Comparison of ENCODE assay signal across 23 cellular contexts in genomic region chr7:34059551-34059840, GRCh38.
DNase-seq lines count a peak whose midpoint lies in the region; ATAC-seq and TF ChIP-seq lines count a peak whose summit lies in the region.
"Had no signal": no experiment of that assay in that cellular context is flagged by ENCODE, and none has a peak within 500 bp of the region (broad histone marks: within the 10 kb centered on the region; RNA-seq: fewer than 3 reads in every experiment).

No MANE protein-coding gene starts in this region.

- ATAC-seq in stimulated activated naive B cell treated with anti-CD40 and anti-IgM and Interleukin-4, amounts not matched to agents 10 μg/mL and 1 μg/mL and 100 μg/mL, for 72 hours (replicated peaks), result no peak
- no peak for ATAC-seq in GM19463 (IDR thresholded peaks at IDR 0.05; ENCODE audit: unreplicated experiment)
- ATAC-seq: activated CD8-positive, alpha-beta T cell treated with anti-CD3 and anti-CD28 coated beads for 36 hours; HepG2; T-cell had no signal

- H3K4me2 ChIP-seq in GM23248 (ENCODE audit: unreplicated experiment) (peak overlapping the region; percentile 3), mesenchymal stem cell (ENCODE audit: low read length, poor library complexity, severe bottlenecking) (no peak overlapping the region)

- H3K9ac ChIP-seq in GM23248 (no peak overlapping the region), mesenchymal stem cell (ENCODE audit: low read length) (peak overlapping the region; percentile 85)

- no peaks in the 10 kb centered on the region for H3K9me3 Mint-ChIP-seq in T-helper 2 cell treated with Interferon-gamma antibody and Interleukin-4, amounts not matched to agents 5 μg/mL and 100 μg/mL, for 36 hours
- H3K9me3 Mint-ChIP-seq in stimulated activated naive B cell treated with anti-CD40 and anti-IgM and Interleukin-4, amounts not matched to agents 10 μg/mL and 1 μg/mL and 100 μg/mL, for 72 hours, result no peaks in the 10 kb centered on the region
- H3K9me3 Mint-ChIP-seq: activated CD8-positive, alpha-beta T cell treated with anti-CD3 and anti-CD28 coated beads for 36 hours; H9; stimulated activated memory B cell treated with anti-CD40 and anti-IgM and Interleukin-4, amounts not matched to agents 10 μg/mL and 1 μg/mL and 100 μg/mL, for 72 hours; T-cell had no signal

- peaks cover 73% of the 10 kb centered on the region for H3K4me1 ChIP-seq in A673 (ENCODE audit: insufficient read depth, low read length, poor library complexity, severe bottlenecking)
- H3K4me1 ChIP-seq in GM23248 (ENCODE audit: insufficient read depth), result peaks cover 53% of the 10 kb centered on the region
- no peaks in the 10 kb centered on the region for H3K4me1 ChIP-seq in mesenchymal stem cell (ENCODE audit: control insufficient read depth, insufficient read depth, low read depth, low read length)
- H3K4me1 ChIP-seq: thyroid gland had no signal

- no peaks in the 10 kb centered on the region for H3K27me3 Mint-ChIP-seq in T-helper 2 cell treated with Interferon-gamma antibody and Interleukin-4, amounts not matched to agents 5 μg/mL and 100 μg/mL, for 36 hours (ENCODE audit: low read depth)
- H3K27me3 Mint-ChIP-seq in stimulated activated naive B cell treated with anti-CD40 and anti-IgM and Interleukin-4, amounts not matched to agents 10 μg/mL and 1 μg/mL and 100 μg/mL, for 72 hours, result no peaks in the 10 kb centered on the region
- H3K27me3 Mint-ChIP-seq: activated CD8-positive, alpha-beta T cell treated with anti-CD3 and anti-CD28 coated beads for 36 hours; stimulated activated memory B cell treated with anti-CD40 and anti-IgM and Interleukin-4, amounts not matched to agents 10 μg/mL and 1 μg/mL and 100 μg/mL, for 72 hours; T-cell had no signal

- POLR2A ChIA-PET in A673 (lab: Charles Lee; ENCODE audit: low non-redundant PET), result interaction anchor here (1.0 kb wide), 2 partner anchors 11 to 15 kb away, joined by 4 to 6 read pairs; no protein-coding TSS in a partner anchor
- POLR2A ChIA-PET in RWPE1 (lab: Yijun Ruan, JAX; ENCODE audit: low non-redundant PET), result no interaction called here

- H2BK15ac ChIP-seq in mesenchymal stem cell (ENCODE audit: low read depth, poor library complexity, severe bottlenecking), result no peak overlapping the region

- no peaks in the 10 kb centered on the region for H3K4me1 Mint-ChIP-seq in T-helper 2 cell treated with Interferon-gamma antibody and Interleukin-4, amounts not matched to agents 5 μg/mL and 100 μg/mL, for 36 hours (ENCODE audit: low read depth)
- no peaks in the 10 kb centered on the region for H3K4me1 Mint-ChIP-seq in stimulated activated naive B cell treated with anti-CD40 and anti-IgM and Interleukin-4, amounts not matched to agents 10 μg/mL and 1 μg/mL and 100 μg/mL, for 72 hours
- H3K4me1 Mint-ChIP-seq: stimulated activated memory B cell treated with anti-CD40 and anti-IgM and Interleukin-4, amounts not matched to agents 10 μg/mL and 1 μg/mL and 100 μg/mL, for 72 hours; T-cell had no signal

- H4K20me1 ChIP-seq in GM23248 (ENCODE audit: insufficient read depth), result no peaks in the 10 kb centered on the region

- H3K4me3 Mint-ChIP-seq in T-helper 2 cell treated with Interferon-gamma antibody and Interleukin-4, amounts not matched to agents 5 μg/mL and 100 μg/mL, for 36 hours, result no peak overlapping the region
- no peak overlapping the region for H3K4me3 Mint-ChIP-seq in stimulated activated naive B cell treated with anti-CD40 and anti-IgM and Interleukin-4, amounts not matched to agents 10 μg/mL and 1 μg/mL and 100 μg/mL, for 72 hours
- H3K4me3 Mint-ChIP-seq: activated CD8-positive, alpha-beta T cell treated with anti-CD3 and anti-CD28 coated beads for 36 hours; H9; stimulated activated memory B cell treated with anti-CD40 and anti-IgM and Interleukin-4, amounts not matched to agents 10 μg/mL and 1 μg/mL and 100 μg/mL, for 72 hours; T-cell had no signal

- CTCF ChIA-PET in A673 (lab: Charles Lee) (interaction anchor here (0.7 to 2.1 kb wide), 4 partner anchors 21 to 77 kb away, joined by 3 to 9 read pairs (median 6); no protein-coding TSS in a partner anchor), RWPE1 (lab: Yijun Ruan, JAX) (no interaction called here)

- no peak overlapping the region for H3K14ac ChIP-seq in mesenchymal stem cell (ENCODE audit: low read length in 2 of 2)

- H3K27ac Mint-ChIP-seq in T-helper 2 cell treated with Interferon-gamma antibody and Interleukin-4, amounts not matched to agents 5 μg/mL and 100 μg/mL, for 36 hours, result no peak overlapping the region
- no peak overlapping the region for H3K27ac Mint-ChIP-seq in stimulated activated naive B cell treated with anti-CD40 and anti-IgM and Interleukin-4, amounts not matched to agents 10 μg/mL and 1 μg/mL and 100 μg/mL, for 72 hours
- H3K27ac Mint-ChIP-seq: activated CD8-positive, alpha-beta T cell treated with anti-CD3 and anti-CD28 coated beads for 36 hours; H9; stimulated activated memory B cell treated with anti-CD40 and anti-IgM and Interleukin-4, amounts not matched to agents 10 μg/mL and 1 μg/mL and 100 μg/mL, for 72 hours; T-cell had no signal

- H3K4me3 ChIP-seq in A673 (ENCODE audit: low read depth, low read length, poor library complexity, severe bottlenecking) (no peak overlapping the region), GM23248 (no peak overlapping the region), WERI-Rb-1 (ENCODE audit: low read depth, low read length) (0 out of 2 replicates have a peak overlapping the region, but pooled peaks have one; percentile 13), mesenchymal stem cell (ENCODE audit: insufficient read depth in 1 of 2, low read depth in 1 of 2, low read length in 2 of 2) (no peak overlapping the region)
- H3K4me3 ChIP-seq: heart right ventricle, lung, sigmoid colon, thyroid gland had no signal

- WGBS in GM23248 (ENCODE audit: low coverage in 1 of 2, low lambda C conversion rate in 2 of 2, missing lambda C conversion rate in 2 of 2), 2 experiments, result 63 to 77% methylated on average over 2 of the region's 2 CpGs
- 86% methylated on average over 2 of the region's 2 CpGs for WGBS in mesenchymal stem cell

- H3K9me2 ChIP-seq in GM23248 (ENCODE audit: insufficient read depth), result no peaks in the 10 kb centered on the region

- in situ Hi-C loops in GM23248 (cut with MboI), result no loop called here

- H3K27me3 ChIP-seq in A673 (replicated peaks; ENCODE audit: insufficient read depth, low read depth, low read length, poor library complexity) (no peaks in the 10 kb centered on the region), GM23248 (replicated peaks; ENCODE audit: insufficient read depth) (no peaks in the 10 kb centered on the region), WERI-Rb-1 (ENCODE audit: insufficient read depth, low read depth, severe bottlenecking) (no peaks in the 10 kb centered on the region), mesenchymal stem cell (ENCODE audit: control insufficient read depth in 1 of 2, insufficient read depth in 1 of 2, low read length in 2 of 2) (no peaks in the 10 kb centered on the region)
- H3K27me3 ChIP-seq: heart right ventricle, sigmoid colon, thyroid gland had no signal

- no peaks in the 10 kb centered on the region for H3K36me3 ChIP-seq in A673 (ENCODE audit: insufficient read depth, low read length, poor library complexity, severe bottlenecking)
- peaks cover 59% of the 10 kb centered on the region for H3K36me3 ChIP-seq in GM23248 (ENCODE audit: low read depth)
- no peaks in the 10 kb centered on the region for H3K36me3 ChIP-seq in WERI-Rb-1
- peaks cover 0 to 73% of the 10 kb centered on the region in 2 experiments for H3K36me3 ChIP-seq in mesenchymal stem cell (ENCODE audit: control insufficient read depth in 1 of 2, insufficient read depth in 2 of 2, low read depth in 1 of 2, low read length in 2 of 2)
- H3K36me3 ChIP-seq: heart right ventricle, sigmoid colon, thyroid gland had no signal

- no peaks in the 10 kb centered on the region for H3K79me2 ChIP-seq in GM23248 (ENCODE audit: insufficient read depth)

- no peak for TF ChIP-seq CTCF in A673 (conservative IDR thresholded peaks at IDR 0.05; ENCODE audit: low read depth, low read length)
- no peak for TF ChIP-seq CTCF in WERI-Rb-1 (IDR thresholded peaks at IDR 0.05; ENCODE audit: low read depth, low read length)
- TF ChIP-seq CTCF in RWPE1 (conservative IDR thresholded peaks at IDR 0.05; ENCODE audit: low read depth), result no peak

- H3K18ac ChIP-seq in mesenchymal stem cell (ENCODE audit: low read depth in 1 of 2, low read length in 2 of 2), result peak overlapping the region in 1 of 2 experiments; percentile 19

- H3K79me1 ChIP-seq in mesenchymal stem cell (replicated peaks; ENCODE audit: low read length, poor library complexity, severe bottlenecking), result no peaks in the 10 kb centered on the region

- H2BK120ac ChIP-seq in mesenchymal stem cell (ENCODE audit: low read depth, low read length), result no peak overlapping the region

- H3K27ac ChIP-seq in A673 (ENCODE audit: low read depth, low read length, poor library complexity, severe bottlenecking), result peak overlapping the region; percentile 88
- H3K27ac ChIP-seq in GM23248, result peak overlapping the region; percentile 86
- H3K27ac ChIP-seq in WERI-Rb-1, result no peak overlapping the region
- no peak overlapping the region for H3K27ac ChIP-seq in mesenchymal stem cell (ENCODE audit: low read length, poor library complexity, severe bottlenecking)
- H3K27ac ChIP-seq in RWPE1, result no peak overlapping the region
- H3K27ac ChIP-seq: thyroid gland, VCaP had no signal

- peak overlapping the region in 1 of 2 experiments; percentile 50 for H3K4ac ChIP-seq in mesenchymal stem cell (ENCODE audit: low read depth in 1 of 2, low read length in 2 of 2)

- intact Hi-C loops in A673 (cut with micrococcal nuclease; ENCODE audit: unreplicated experiment), result loop anchor here (5.0 kb wide), 1 partner anchor 68 kb away; no protein-coding TSS in a partner anchor

- BruUV-seq in A673 (replicated peaks; lab: Mats Ljungman, UMichigan), result no TSS peak

- H4K91ac ChIP-seq in mesenchymal stem cell (ENCODE audit: low read length), result no peak overlapping the region

- no peak overlapping the region for H2BK5ac ChIP-seq in mesenchymal stem cell (ENCODE audit: low read depth, low read length, poor library complexity, severe bottlenecking)

- H2AFZ ChIP-seq in GM23248 (no peak overlapping the region), mesenchymal stem cell (ENCODE audit: low read depth, low read length) (no peak overlapping the region)

- H2BK12ac ChIP-seq in mesenchymal stem cell (ENCODE audit: low read length in 2 of 2), result no peak overlapping the region

- no peaks in the 10 kb centered on the region for H3K36me3 Mint-ChIP-seq in T-helper 2 cell treated with Interferon-gamma antibody and Interleukin-4, amounts not matched to agents 5 μg/mL and 100 μg/mL, for 36 hours (ENCODE audit: low read depth)
- no peaks in the 10 kb centered on the region for H3K36me3 Mint-ChIP-seq in stimulated activated naive B cell treated with anti-CD40 and anti-IgM and Interleukin-4, amounts not matched to agents 10 μg/mL and 1 μg/mL and 100 μg/mL, for 72 hours
- H3K36me3 Mint-ChIP-seq: stimulated activated memory B cell treated with anti-CD40 and anti-IgM and Interleukin-4, amounts not matched to agents 10 μg/mL and 1 μg/mL and 100 μg/mL, for 72 hours; T-cell had no signal

- no peak overlapping the region for H3K23ac ChIP-seq in mesenchymal stem cell (ENCODE audit: low read length in 2 of 2)

- DNase-seq in A673 (ENCODE audit: low spot score) (peak; percentile 98), GM23248 (no peak), WERI-Rb-1 (no peak), mesenchymal stem cell (no peak), RWPE1 (ENCODE audit: low spot score) (no peak)
- no peak for DNase-seq in T-helper 2 cell treated with Interferon-gamma antibody and Interleukin-4, amounts not matched to agents 5 μg/mL and 100 μg/mL, for 36 hours (ENCODE audit: low spot score)
- no peak for DNase-seq in stimulated activated naive B cell treated with anti-CD40 and anti-IgM and Interleukin-4, amounts not matched to agents 10 μg/mL and 1 μg/mL and 100 μg/mL, for 72 hours
- DNase-seq: activated CD8-positive, alpha-beta T cell treated with anti-CD3 and anti-CD28 coated beads for 36 hours; activated naive CD4-positive, alpha-beta T cell treated with Interleukin-2 at 50 U/mL for 16 hours; activated T-cell treated with anti-CD3 and anti-CD28 coated beads, Interleukin-2, amount 50 U/mL, for 1 hour; effector memory CD4-positive, alpha-beta T cell; H9; heart right ventricle; NCI-H146; NCI-H345; sigmoid colon; T-cell; thyroid gland had no signal

- H2AK5ac ChIP-seq in mesenchymal stem cell (ENCODE audit: low read length, severe bottlenecking), result no peak overlapping the region

- H3F3A ChIP-seq in GM23248 (ENCODE audit: insufficient read depth), result peaks cover 63% of the 10 kb centered on the region

- H3K9me3 ChIP-seq in A673 (ENCODE audit: low read depth, low read length, poor library complexity, severe bottlenecking) (no peaks in the 10 kb centered on the region), GM23248 (ENCODE audit: low read depth) (no peaks in the 10 kb centered on the region), WERI-Rb-1 (ENCODE audit: severe bottlenecking) (no peaks in the 10 kb centered on the region), mesenchymal stem cell (ENCODE audit: control insufficient read depth, low read length) (no peaks in the 10 kb centered on the region)
- H3K9me3 ChIP-seq: heart right ventricle, sigmoid colon, thyroid gland had no signal

- H4K8ac ChIP-seq in mesenchymal stem cell (ENCODE audit: low read length), result no peak overlapping the region

Comparison
In these comparisons a context has a peak if more than half of its experiments do, and no peak if none do; other contexts are left out.
1. H3K27ac ChIP-seq: peak in A673 (single experiment) and GM23248 (single experiment); none in WERI-Rb-1 (single experiment), mesenchymal stem cell (single experiment) and RWPE1 (single experiment).